ENCODE assay signal across 8 cellular contexts in genomic region chr7:142391191-142391992, GRCh38.
DNase-seq lines count a peak whose midpoint lies in the region; ATAC-seq and TF ChIP-seq lines count a peak whose summit lies in the region.

No MANE protein-coding gene starts in this region.

- H3K27ac Mint-ChIP-seq in CD4-positive, alpha-beta T cell: peak overlapping the region; percentile 42
- no peak overlapping the region for H3K27ac Mint-ChIP-seq in activated CD4-positive, alpha-beta memory T cell treated with anti-CD3 and anti-CD28 coated beads for 36 hours

- peak; percentile 68 for ATAC-seq in CD4-positive, alpha-beta T cell (ENCODE audit: poor library complexity)
- peak; percentile 66 for ATAC-seq in foreskin keratinocyte
- no peak for ATAC-seq in left colon
- ATAC-seq in HG02571 (IDR thresholded peaks at IDR 0.05; ENCODE audit: unreplicated experiment): no peak
- no peak for ATAC-seq in HG03045 (IDR thresholded peaks at IDR 0.05; ENCODE audit: unreplicated experiment)

- H3K36me3 Mint-ChIP-seq in CD4-positive, alpha-beta T cell (ENCODE audit: low read depth): no peaks in the 10 kb centered on the region
- no peaks in the 10 kb centered on the region for H3K36me3 Mint-ChIP-seq in activated CD4-positive, alpha-beta memory T cell treated with anti-CD3 and anti-CD28 coated beads for 36 hours

- H3K27me3 ChIP-seq in CD4-positive, alpha-beta T cell (ENCODE audit: control insufficient read depth, insufficient read depth, low read length): no peaks in the 10 kb centered on the region
- no peaks in the 10 kb centered on the region for H3K27me3 ChIP-seq in foreskin keratinocyte

- no peak overlapping the region for H3K27ac ChIP-seq in CD4-positive, alpha-beta T cell (ENCODE audit: low read depth, low read length)
- H3K27ac ChIP-seq in foreskin keratinocyte: no peak overlapping the region

- peaks cover 9% of the 10 kb centered on the region for H3K4me1 Mint-ChIP-seq in CD4-positive, alpha-beta T cell (ENCODE audit: low read depth)
- H3K4me1 Mint-ChIP-seq in activated CD4-positive, alpha-beta memory T cell treated with anti-CD3 and anti-CD28 coated beads for 36 hours (ENCODE audit: low read depth): peaks cover 2% of the 10 kb centered on the region

- no peaks in the 10 kb centered on the region for H3K9me3 ChIP-seq in CD4-positive, alpha-beta T cell (ENCODE audit: control insufficient read depth, low read length)

- DNase-seq in CD4-positive, alpha-beta T cell: peak in 9 of 10 experiments; percentile 9 to 56 (median 29)
- peak; percentile 21 for DNase-seq in HuH-7 (ENCODE audit: low spot score)
- DNase-seq in activated CD4-positive, alpha-beta memory T cell treated with anti-CD3 and anti-CD28 coated beads for 36 hours: peak; percentile 66
- no peak for DNase-seq in foreskin keratinocyte
- peak; percentile 54 for DNase-seq in superior temporal gyrus (ENCODE audit: extremely low spot score)
- no peak for DNase-seq in left colon

- CTCF ChIA-PET in CD4-positive, alpha-beta T cell (lab: Charles Lee): no interaction called here
- CTCF ChIA-PET in activated CD4-positive, alpha-beta memory T cell treated with anti-CD3 and anti-CD28 coated beads for 36 hours (lab: Charles Lee): interaction anchor here (1.4 kb wide), 1 partner anchor 419 kb away, joined by 6 read pairs; no protein-coding TSS in a partner anchor

- H3K4me3 Mint-ChIP-seq in CD4-positive, alpha-beta T cell: peak overlapping the region; percentile 69
- H3K4me3 Mint-ChIP-seq in activated CD4-positive, alpha-beta memory T cell treated with anti-CD3 and anti-CD28 coated beads for 36 hours: peak overlapping the region; percentile 27

- no peaks in the 10 kb centered on the region for H3K27me3 Mint-ChIP-seq in CD4-positive, alpha-beta T cell
- H3K27me3 Mint-ChIP-seq in activated CD4-positive, alpha-beta memory T cell treated with anti-CD3 and anti-CD28 coated beads for 36 hours: no peaks in the 10 kb centered on the region

- no peak for TF ChIP-seq CTCF in CD4-positive, alpha-beta T cell (IDR thresholded peaks at IDR 0.05)
- TF ChIP-seq CTCF in foreskin keratinocyte (conservative IDR thresholded peaks at IDR 0.05): peak; percentile 67

- no peaks in the 10 kb centered on the region for H3K4me1 ChIP-seq in foreskin keratinocyte

- intact Hi-C loops in CD4-positive, alpha-beta T cell (cut with DNase I, micrococcal nuclease): no loop called here
- intact Hi-C loops in activated CD4-positive, alpha-beta memory T cell treated with anti-CD3 and anti-CD28 coated beads for 36 hours (cut with micrococcal nuclease): no loop called here
- intact Hi-C loops in left colon (cut with DNase I, micrococcal nuclease): no loop called here

- POLR2A ChIA-PET in CD4-positive, alpha-beta T cell (lab: Charles Lee): interaction anchor here (1.0 to 1.9 kb wide), 5 partner anchors 29 to 417 kb away, joined by 3 to 13 read pairs (median 6); no protein-coding TSS in a partner anchor
- POLR2A ChIA-PET in activated CD4-positive, alpha-beta memory T cell treated with anti-CD3 and anti-CD28 coated beads for 36 hours (lab: Charles Lee): no interaction called here

- H3K9me3 Mint-ChIP-seq in CD4-positive, alpha-beta T cell: no peaks in the 10 kb centered on the region
- no peaks in the 10 kb centered on the region for H3K9me3 Mint-ChIP-seq in activated CD4-positive, alpha-beta memory T cell treated with anti-CD3 and anti-CD28 coated beads for 36 hours

Comparison
In these comparisons a context has a peak if more than half of its experiments do, and no peak if none do; other contexts are left out.
1. ATAC-seq: peak in CD4-positive, alpha-beta T cell (single experiment) and foreskin keratinocyte (single experiment); none in left colon (single experiment), HG02571 (single experiment) and HG03045 (single experiment).
2. DNase-seq: peak in CD4-positive, alpha-beta T cell (9 of 10), HuH-7 (single experiment), activated CD4-positive, alpha-beta memory T cell treated with anti-CD3 and anti-CD28 coated beads for 36 hours (single experiment) and superior temporal gyrus (single experiment); none in foreskin keratinocyte (0 of 2) and left colon (0 of 2).